12 cellular contexts compared by ENCODE assay signal in genomic region chr3:14806641-14807263, GRCh38. TPM values are rescaled to one million over a fixed set of nuclear protein-coding genes. Genes with fewer than 3 reads are reported as not detected.
A peak's percentile ranks its signal among the peaks of the same experiment; 100 is the strongest.
DNase-seq lines count a peak whose midpoint lies in the region; ATAC-seq and TF ChIP-seq lines count a peak whose summit lies in the region.
"Had no signal": no experiment of that assay in that cellular context is flagged by ENCODE, and none has a peak within 500 bp of the region (broad histone marks: within the 10 kb centered on the region; RNA-seq: fewer than 3 reads in every experiment).

No MANE protein-coding gene starts in this region.

- H3K4me1 ChIP-seq in upper lobe of right lung (peaks cover 27% of the 10 kb centered on the region), mucosa of descending colon (ENCODE audit: low read depth) (peaks cover 25% of the 10 kb centered on the region)

- H3K9me3 ChIP-seq in upper lobe of right lung (no peaks in the 10 kb centered on the region), mucosa of descending colon (no peaks in the 10 kb centered on the region), WERI-Rb-1 (ENCODE audit: severe bottlenecking) (no peaks in the 10 kb centered on the region)
- H3K9me3 ChIP-seq: thyroid gland had no signal

- DNase-seq in stimulated activated CD4-positive, alpha-beta T cell treated with anti-CD3 and anti-CD28 coated beads, Interleukin-15, amount 100 ng/mL, for 24 hours, result peak; percentile 29
- DNase-seq in stimulated activated CD4-positive, alpha-beta T cell treated with anti-CD3 and anti-CD28 coated beads, Interleukin-4, amount 100 ng/mL, for 1 hour, result no peak
- DNase-seq in RPMI7951 (ENCODE audit: low read depth) (peak; percentile 86), epithelial cell of esophagus (ENCODE audit: low read depth) (peak; percentile 41), upper lobe of right lung (peak; percentile 67), mucosa of descending colon (no peak), WERI-Rb-1 (no peak)
- DNase-seq: CD8-positive, alpha-beta memory T cell; NCI-H187; thyroid gland had no signal

- ATAC-seq in upper lobe of right lung (peak; percentile 69), mucosa of descending colon (no peak), GM19328 (IDR thresholded peaks at IDR 0.05; ENCODE audit: unreplicated experiment) (no peak)

- peaks cover 6% of the 10 kb centered on the region for H3K27me3 ChIP-seq in upper lobe of right lung
- peaks cover 84% of the 10 kb centered on the region for H3K27me3 ChIP-seq in WERI-Rb-1 (ENCODE audit: insufficient read depth, low read depth, severe bottlenecking)

- no peaks in the 10 kb centered on the region for H3K36me3 ChIP-seq in upper lobe of right lung
- H3K36me3 ChIP-seq in mucosa of descending colon (ENCODE audit: low read depth), result no peaks in the 10 kb centered on the region
- no peaks in the 10 kb centered on the region for H3K36me3 ChIP-seq in WERI-Rb-1
- H3K36me3 ChIP-seq: thyroid gland had no signal

- H3K4me3 ChIP-seq in epithelial cell of esophagus (ENCODE audit: low read length), result no peak overlapping the region
- no peak overlapping the region for H3K4me3 ChIP-seq in upper lobe of right lung
- H3K4me3 ChIP-seq in mucosa of descending colon, result no peak overlapping the region
- no peak overlapping the region for H3K4me3 ChIP-seq in WERI-Rb-1 (ENCODE audit: low read depth, low read length)
- H3K4me3 ChIP-seq: SK-N-MC, thyroid gland had no signal

- TF ChIP-seq CTCF in epithelial cell of esophagus (IDR thresholded peaks at IDR 0.05; ENCODE audit: insufficient read depth, low read depth, low read length, missing control alignments) (no peak), upper lobe of right lung (IDR thresholded peaks at IDR 0.05) (no peak), mucosa of descending colon (IDR thresholded peaks at IDR 0.05) (no peak), WERI-Rb-1 (IDR thresholded peaks at IDR 0.05; ENCODE audit: low read depth, low read length) (no peak)

- H3K27ac ChIP-seq in upper lobe of right lung, result peak overlapping the region; percentile 65
- no peak overlapping the region for H3K27ac ChIP-seq in WERI-Rb-1
- H3K27ac ChIP-seq: SK-N-MC, thyroid gland had no signal

- intact Hi-C loops in upper lobe of right lung (cut with DNase I), result no loop called here
- intact Hi-C loops in mucosa of descending colon (cut with DNase I, micrococcal nuclease), result no loop called here

RNA-seq across cellular contexts. Expression of gene FGD5, which starts 12.0 kb away (rescaled TPM):
- 5.3 and 7.9 TPM in 2 replicates for total RNA-seq in RPMI7951 (2014; rRNA removed; shearing (Covaris generic))
- total RNA-seq in upper lobe of right lung (84.2 TPM), mucosa of descending colon (10 to 100 TPM in 1 of 3 donors, 1 to 10 TPM in 2; 6.1 to 15.1 (median 9.2) TPM)
- total RNA-seq: CD8-positive, alpha-beta memory T cell had no signal

Comparison
In these comparisons a context has a peak if more than half of its experiments do, and no peak if none do; other contexts are left out.
1. DNase-seq: peak in stimulated activated CD4-positive, alpha-beta T cell treated with anti-CD3 and anti-CD28 coated beads, Interleukin-15, amount 100 ng/mL, for 24 hours (single experiment), RPMI7951 (single experiment), epithelial cell of esophagus (single experiment) and upper lobe of right lung (single experiment); none in stimulated activated CD4-positive, alpha-beta T cell treated with anti-CD3 and anti-CD28 coated beads, Interleukin-4, amount 100 ng/mL, for 1 hour (single experiment), mucosa of descending colon (0 of 3) and WERI-Rb-1 (single experiment).